In the genomic region with DNA sequence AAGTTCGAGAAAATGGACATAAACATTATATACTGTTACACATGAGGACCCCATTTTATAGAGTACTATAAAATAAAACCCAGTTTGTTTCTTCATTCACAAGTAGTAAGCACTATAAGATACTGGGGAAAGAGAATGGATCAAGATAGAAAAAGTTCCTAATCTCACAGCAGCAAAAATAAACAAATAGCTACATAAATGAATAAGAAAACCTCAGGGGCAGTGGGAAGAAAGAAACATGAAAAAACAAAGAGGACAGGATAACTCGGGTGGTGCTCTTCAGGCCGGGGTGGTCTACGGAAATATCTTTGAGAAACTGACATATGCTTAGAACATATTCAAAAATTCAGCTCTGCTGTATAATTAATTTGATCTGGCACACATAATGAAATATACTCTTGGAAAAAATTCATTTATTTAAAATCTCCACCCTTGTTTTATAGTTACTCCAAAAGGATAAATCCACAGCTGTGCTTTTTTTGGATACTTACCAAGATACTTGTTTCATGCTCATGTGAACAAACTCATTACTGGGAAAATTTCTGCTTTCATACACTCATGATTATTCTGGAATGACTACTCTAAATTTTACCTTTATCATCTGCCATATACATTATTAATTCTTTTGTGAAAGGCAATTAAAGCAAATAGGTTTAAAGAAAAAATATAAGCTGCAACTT, we compare ENCODE assay signal across 1 cellular context.
TF ChIP-seq lines count a peak whose summit lies in the region.

No MANE protein-coding gene starts in this region.

TF ChIP-seq in WTC11, 78 proteins besides CTCF, POLR2A, EP300 and RAD21 (continued from another document):
- no peak for TF ChIP-seq E2F5 (CRISPR knock-in tag; IDR thresholded peaks at IDR 0.05)
- no peak for TF ChIP-seq ZNF138 (CRISPR knock-in tag; conservative IDR thresholded peaks at IDR 0.05)
- TF ChIP-seq ZBTB21 (CRISPR knock-in tag; IDR thresholded peaks at IDR 0.05; ENCODE audit: borderline replicate concordance), result no peak
- no peak for TF ChIP-seq E2F4 (CRISPR knock-in tag; IDR thresholded peaks at IDR 0.05; ENCODE audit: borderline replicate concordance, low read depth)
- TF ChIP-seq, protein P1, sequence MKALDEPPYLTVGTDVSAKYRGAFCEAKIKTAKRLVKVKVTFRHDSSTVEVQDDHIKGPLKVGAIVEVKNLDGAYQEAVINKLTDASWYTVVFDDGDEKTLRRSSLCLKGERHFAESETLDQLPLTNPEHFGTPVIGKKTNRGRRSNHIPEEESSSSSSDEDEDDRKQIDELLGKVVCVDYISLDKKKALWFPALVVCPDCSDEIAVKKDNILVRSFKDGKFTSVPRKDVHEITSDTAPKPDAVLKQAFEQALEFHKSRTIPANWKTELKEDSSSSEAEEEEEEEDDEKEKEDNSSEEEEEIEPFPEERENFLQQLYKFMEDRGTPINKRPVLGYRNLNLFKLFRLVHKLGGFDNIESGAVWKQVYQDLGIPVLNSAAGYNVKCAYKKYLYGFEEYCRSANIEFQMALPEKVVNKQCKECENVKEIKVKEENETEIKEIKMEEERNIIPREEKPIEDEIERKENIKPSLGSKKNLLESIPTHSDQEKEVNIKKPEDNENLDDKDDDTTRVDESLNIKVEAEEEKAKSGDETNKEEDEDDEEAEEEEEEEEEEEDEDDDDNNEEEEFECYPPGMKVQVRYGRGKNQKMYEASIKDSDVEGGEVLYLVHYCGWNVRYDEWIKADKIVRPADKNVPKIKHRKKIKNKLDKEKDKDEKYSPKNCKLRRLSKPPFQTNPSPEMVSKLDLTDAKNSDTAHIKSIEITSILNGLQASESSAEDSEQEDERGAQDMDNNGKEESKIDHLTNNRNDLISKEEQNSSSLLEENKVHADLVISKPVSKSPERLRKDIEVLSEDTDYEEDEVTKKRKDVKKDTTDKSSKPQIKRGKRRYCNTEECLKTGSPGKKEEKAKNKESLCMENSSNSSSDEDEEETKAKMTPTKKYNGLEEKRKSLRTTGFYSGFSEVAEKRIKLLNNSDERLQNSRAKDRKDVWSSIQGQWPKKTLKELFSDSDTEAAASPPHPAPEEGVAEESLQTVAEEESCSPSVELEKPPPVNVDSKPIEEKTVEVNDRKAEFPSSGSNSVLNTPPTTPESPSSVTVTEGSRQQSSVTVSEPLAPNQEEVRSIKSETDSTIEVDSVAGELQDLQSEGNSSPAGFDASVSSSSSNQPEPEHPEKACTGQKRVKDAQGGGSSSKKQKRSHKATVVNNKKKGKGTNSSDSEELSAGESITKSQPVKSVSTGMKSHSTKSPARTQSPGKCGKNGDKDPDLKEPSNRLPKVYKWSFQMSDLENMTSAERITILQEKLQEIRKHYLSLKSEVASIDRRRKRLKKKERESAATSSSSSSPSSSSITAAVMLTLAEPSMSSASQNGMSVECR (CRISPR knock-in tag; IDR thresholded peaks at IDR 0.05; ENCODE audit: borderline replicate concordance), result no peak
- TF ChIP-seq NR3C1 (CRISPR knock-in tag; conservative IDR thresholded peaks at IDR 0.05; ENCODE audit: low read depth), result no peak
